In genomic region chr12:101948365-101948764, GRCh38 we compare ENCODE assay signal across 31 cellular contexts.
"Had no signal": no experiment of that assay in that cellular context is flagged by ENCODE, and none has a peak within 500 bp of the region (broad histone marks: within the 10 kb centered on the region; RNA-seq: fewer than 3 reads in every experiment).

No MANE protein-coding gene starts in this region.

- H3K9me3 ChIP-seq: ovary, psoas muscle, right lobe of liver, suprapubic skin, testis, tibial artery, transverse colon, upper lobe of right lung, uterus had no signal

- ATAC-seq: natural killer cell; psoas muscle; right cardiac atrium; right lobe of liver; stimulated activated memory B cell treated with anti-CD40 and anti-IgM and Interleukin-4, amounts not matched to agents 10 μg/mL and 1 μg/mL and 100 μg/mL, for 72 hours; stimulated activated naive CD8-positive, alpha-beta T cell treated with anti-CD3 and anti-CD28 coated beads, Interleukin-15, amount 100 ng/mL, for 72 hours; stimulated activated naive CD8-positive, alpha-beta T cell treated with anti-CD3 and anti-CD28 coated beads, Interleukin-15, Interleukin-2, amounts not matched to agents 100 U/mL and 50 U/mL, for 24 hours; upper lobe of right lung had no signal

- H3K27ac Mint-ChIP-seq: natural killer cell; nephron; neural progenitor cell; progenitor cell of endocrine pancreas; stimulated activated memory B cell treated with anti-CD40 and anti-IgM and Interleukin-4, amounts not matched to agents 10 μg/mL and 1 μg/mL and 100 μg/mL, for 72 hours; stimulated activated naive CD8-positive, alpha-beta T cell treated with anti-CD3 and anti-CD28 coated beads, Interleukin-15, amount 100 ng/mL, for 72 hours; type B pancreatic cell had no signal

- H3K9ac ChIP-seq: neural progenitor cell, parathyroid adenoma had no signal

- DNase-seq: natural killer cell; occipital lobe; ovary; posterior cingulate gyrus; psoas muscle; right cardiac atrium; right lobe of liver; spleen; stimulated activated CD4-positive, alpha-beta T cell treated with anti-CD3 and anti-CD28 coated beads, Interleukin-12 subunit alpha, Interleukin-12 subunit beta, amount 100 ng/mL, for 4 hours; stimulated activated CD4-positive, alpha-beta T cell treated with anti-CD3 and anti-CD28 coated beads, Interleukin-1b, Interleukin-23, amount 100 ng/mL, for 48 hours; stimulated activated CD4-positive, alpha-beta T cell treated with anti-CD3 and anti-CD28 coated beads, Interleukin-4, amount 100 ng/mL, for 1 hour; stimulated activated CD4-positive, alpha-beta T cell treated with anti-CD3 and anti-CD28 coated beads, Interleukin-4, amount 100 ng/mL, for 4 hours; stimulated activated CD8-positive, alpha-beta memory T cell treated with anti-CD3 and anti-CD28 coated beads, Interleukin-4, amount 100 ng/mL, for 48 hours; stimulated activated naive CD4-positive, alpha-beta T cell; stimulated activated naive CD8-positive, alpha-beta T cell treated with anti-CD3 and anti-CD28 coated beads, Interleukin-15, amount 100 ng/mL, for 72 hours; stimulated activated naive CD8-positive, alpha-beta T cell treated with anti-CD3 and anti-CD28 coated beads, Interleukin-15, Interleukin-2, amounts not matched to agents 100 U/mL and 50 U/mL, for 24 hours; substantia nigra; testis; tibial artery; transverse colon; upper lobe of right lung; uterus had no signal

- H3K27me3 Mint-ChIP-seq: stimulated activated memory B cell treated with anti-CD40 and anti-IgM and Interleukin-4, amounts not matched to agents 10 μg/mL and 1 μg/mL and 100 μg/mL, for 72 hours; type B pancreatic cell had no signal

- H3K4me3 ChIP-seq: neural progenitor cell, ovary, psoas muscle, right lobe of liver, skin epidermis, smooth muscle cell, spleen, suprapubic skin, testis, tibial artery, transverse colon, upper lobe of right lung, uterus had no signal

- H3K4me2 ChIP-seq: neural progenitor cell, smooth muscle cell had no signal

- H3K27ac ChIP-seq: neural progenitor cell, ovary, parathyroid adenoma, psoas muscle, right lobe of liver, skin epidermis, spleen, suprapubic skin, testis, tibial artery, transverse colon, upper lobe of right lung, uterus had no signal

- H3K79me2 ChIP-seq: parathyroid adenoma had no signal

- H3K27me3 ChIP-seq: neural progenitor cell, ovary, right lobe of liver, spleen, suprapubic skin, testis, tibial artery, transverse colon, upper lobe of right lung, uterus had no signal

- H3K9me3 Mint-ChIP-seq: natural killer cell; nephron; stimulated activated memory B cell treated with anti-CD40 and anti-IgM and Interleukin-4, amounts not matched to agents 10 μg/mL and 1 μg/mL and 100 μg/mL, for 72 hours; stimulated activated naive CD8-positive, alpha-beta T cell treated with anti-CD3 and anti-CD28 coated beads, Interleukin-15, amount 100 ng/mL, for 72 hours; type B pancreatic cell had no signal

- H3K4me1 Mint-ChIP-seq: natural killer cell; neural progenitor cell; stimulated activated memory B cell treated with anti-CD40 and anti-IgM and Interleukin-4, amounts not matched to agents 10 μg/mL and 1 μg/mL and 100 μg/mL, for 72 hours had no signal

- H3K36me3 ChIP-seq: neural progenitor cell, ovary, right lobe of liver, spleen, suprapubic skin, tibial artery, transverse colon, upper lobe of right lung, uterus had no signal

- H3K4me3 Mint-ChIP-seq: natural killer cell; nephron; neural progenitor cell; stimulated activated memory B cell treated with anti-CD40 and anti-IgM and Interleukin-4, amounts not matched to agents 10 μg/mL and 1 μg/mL and 100 μg/mL, for 72 hours; stimulated activated naive CD8-positive, alpha-beta T cell treated with anti-CD3 and anti-CD28 coated beads, Interleukin-15, amount 100 ng/mL, for 72 hours; type B pancreatic cell had no signal

- H3K36me3 Mint-ChIP-seq: natural killer cell, neural progenitor cell, type B pancreatic cell had no signal

- H3K4me1 ChIP-seq: neural progenitor cell, parathyroid adenoma, right lobe of liver, spleen, testis, tibial artery, uterus had no signal

- H2AFZ ChIP-seq: neural progenitor cell, parathyroid adenoma had no signal
